ENCODE assay signal across 14 cellular contexts in the genomic region with DNA sequence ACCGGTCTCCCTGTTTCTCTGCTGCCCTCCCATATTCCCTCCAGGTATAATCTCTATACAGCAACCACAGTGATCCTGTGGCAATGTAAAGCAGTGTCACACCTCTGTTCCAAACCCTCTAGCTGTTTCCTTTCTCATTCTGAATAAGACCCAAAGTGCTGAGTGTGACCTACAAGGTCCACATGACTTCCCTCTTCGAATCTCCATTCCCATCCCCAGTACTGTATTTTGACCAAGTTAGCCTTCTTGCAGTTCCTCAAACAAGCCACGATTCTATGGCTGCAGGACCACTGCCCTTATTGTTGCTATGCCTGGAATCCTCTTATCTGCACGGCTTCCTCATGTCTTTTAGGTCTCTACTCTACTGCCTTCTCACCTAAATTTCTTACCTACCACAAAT.
A peak's percentile ranks its signal among the peaks of the same experiment; 100 is the strongest.
DNase-seq lines count a peak whose midpoint lies in the region; TF ChIP-seq lines count a peak whose summit lies in the region.
"Had no signal": no experiment of that assay in that cellular context is flagged by ENCODE, and none has a peak within 500 bp of the region (broad histone marks: within the 10 kb centered on the region; RNA-seq: fewer than 3 reads in every experiment).

No MANE protein-coding gene starts in this region.

- H3K4me1 ChIP-seq in osteoblast (ENCODE audit: insufficient read depth, low read length) = peaks cover 2% of the 10 kb centered on the region
- peaks cover 0 to 1% of the 10 kb centered on the region in 2 experiments for H3K4me1 ChIP-seq in trophoblast cell (ENCODE audit: control insufficient read depth in 1 of 2, insufficient read depth in 2 of 2, low read length in 2 of 2)

- no peak overlapping the region for H2BK5ac ChIP-seq in trophoblast cell (ENCODE audit: low read depth, low read length, poor library complexity)

- DNase-seq in Ammon's horn (ENCODE audit: low spot score) = peak; percentile 52
- peak; percentile 7 for DNase-seq in NB4 (ENCODE audit: low read depth)
- peak; percentile 35 for DNase-seq in globus pallidus (ENCODE audit: low spot score)
- peak; percentile 9 for DNase-seq in osteoblast (ENCODE audit: insufficient read length, low spot score, missing footprints)
- DNase-seq in HPDE6-E6E7 (ENCODE audit: extremely low spot score) = no peak
- DNase-seq in DMS114 treated with DMSO at 0.1 percent for 48 hours (lab: John Stamatoyannopoulos, UW; ENCODE audit: unreplicated experiment) = no peak
- no peak for DNase-seq in ureter (ENCODE audit: low spot score)
- DNase-seq in trophoblast cell = no peak
- DNase-seq: 8988T; AML-193; CD4-positive, CD25-positive, alpha-beta regulatory T cell; DMS79 had no signal

- H4K91ac ChIP-seq in trophoblast cell (ENCODE audit: low read depth, low read length) = no peak overlapping the region

- no peak overlapping the region for H3K18ac ChIP-seq in trophoblast cell (ENCODE audit: low read length)

- H3K36me3 ChIP-seq in osteoblast (ENCODE audit: insufficient read depth, low read length) (peaks cover 4% of the 10 kb centered on the region), trophoblast cell (ENCODE audit: control insufficient read depth in 1 of 2, insufficient read depth in 2 of 2, low read length in 2 of 2) (no peaks in the 10 kb centered on the region)

- H3K27ac ChIP-seq in osteoblast (ENCODE audit: low read depth, low read length) (no peak overlapping the region), trophoblast cell (ENCODE audit: low read depth, low read length) (no peak overlapping the region)
- H3K27ac ChIP-seq: BLaER1 treated with 17β-estradiol and CSF1 and Interleukin-3, amounts not matched to agents 10 nM and 100 nM had no signal

- TF ChIP-seq CTCF in NB4 (IDR thresholded peaks at IDR 0.05; ENCODE audit: low read depth, low read length) = no peak
- TF ChIP-seq CTCF in osteoblast (IDR thresholded peaks at IDR 0.05; ENCODE audit: extremely low read depth, low read depth, low read length) = no peak

- H4K12ac ChIP-seq in trophoblast cell (ENCODE audit: low read depth, low read length) = no peak overlapping the region

- H4K8ac ChIP-seq in trophoblast cell (ENCODE audit: low read depth, low read length) = no peak overlapping the region

- H3K4ac ChIP-seq in trophoblast cell (ENCODE audit: low read depth, low read length) = no peak overlapping the region

- no peaks in the 10 kb centered on the region for H3K79me1 ChIP-seq in trophoblast cell (ENCODE audit: low read length)

- H3K79me2 ChIP-seq in osteoblast (ENCODE audit: insufficient read depth, low read length) = no peaks in the 10 kb centered on the region
- H3K79me2 ChIP-seq in trophoblast cell (ENCODE audit: control insufficient read depth, insufficient read depth, low read length, poor library complexity) = no peaks in the 10 kb centered on the region

- H3K4me3 ChIP-seq in NB4 (ENCODE audit: low read depth, low read length) (no peak overlapping the region), osteoblast (ENCODE audit: insufficient read depth, low read length) (no peak overlapping the region), trophoblast cell (ENCODE audit: low read depth, low read length) (no peak overlapping the region)
- H3K4me3 ChIP-seq: BLaER1 treated with 17β-estradiol and CSF1 and Interleukin-3, amounts not matched to agents 10 nM and 100 nM; GM12878 had no signal

- no peak overlapping the region for H2BK120ac ChIP-seq in trophoblast cell (ENCODE audit: insufficient read depth, low read length, poor library complexity)

- H2BK12ac ChIP-seq in trophoblast cell (ENCODE audit: low read length) = no peak overlapping the region

- peaks cover 21% of the 10 kb centered on the region for H3K27me3 ChIP-seq in osteoblast (ENCODE audit: insufficient read depth, low read length)
- H3K27me3 ChIP-seq in trophoblast cell (ENCODE audit: insufficient read depth, low read length) = no peaks in the 10 kb centered on the region
- H3K27me3 ChIP-seq: BLaER1 treated with 17β-estradiol and CSF1 and Interleukin-3, amounts not matched to agents 10 nM and 100 nM had no signal

- no peak overlapping the region for H3K9ac ChIP-seq in trophoblast cell (ENCODE audit: low read length)
- H3K9ac ChIP-seq: BLaER1 treated with 17β-estradiol and CSF1 and Interleukin-3, amounts not matched to agents 10 nM and 100 nM had no signal

- no peak overlapping the region for H3K4me2 ChIP-seq in osteoblast (ENCODE audit: insufficient read depth, low read length)
- H3K4me2 ChIP-seq in trophoblast cell (ENCODE audit: low read length) = no peak overlapping the region

- H2AK5ac ChIP-seq in trophoblast cell (ENCODE audit: low read length) = no peak overlapping the region

- TF ChIP-seq POLR2A in NB4 (IDR thresholded peaks at IDR 0.05; ENCODE audit: extremely low read depth, insufficient read length) = no peak

- peaks cover 9% of the 10 kb centered on the region for H4K20me1 ChIP-seq in osteoblast (ENCODE audit: insufficient read depth, low read length)

- no peak overlapping the region for H3K23ac ChIP-seq in trophoblast cell (ENCODE audit: low read length)

- no CpG with 5 or more reads among the region's 4 CpGs for WGBS in trophoblast cell (ENCODE audit: extremely low coverage, insufficient coverage, insufficient read length)

- H3K14ac ChIP-seq in trophoblast cell (ENCODE audit: low read length) = no peak overlapping the region

- H2AFZ ChIP-seq in osteoblast (ENCODE audit: low read length) = no peak overlapping the region
- H2AFZ ChIP-seq in trophoblast cell (ENCODE audit: insufficient read depth, low read length, poor library complexity) = no peak overlapping the region

- no peaks in the 10 kb centered on the region for H3K9me3 ChIP-seq in osteoblast (ENCODE audit: low read depth, low read length)
- no peaks in the 10 kb centered on the region for H3K9me3 ChIP-seq in trophoblast cell (ENCODE audit: insufficient read depth, low read depth, low read length)

Comparison
In these comparisons a context has a peak if more than half of its experiments do, and no peak if none do; other contexts are left out.
1. DNase-seq: peak in Ammon's horn (single experiment), NB4 (single experiment), globus pallidus (single experiment) and osteoblast (single experiment); none in HPDE6-E6E7 (single experiment), DMS114 treated with DMSO at 0.1 percent for 48 hours (single experiment), ureter (single experiment) and trophoblast cell (0 of 2).